Comparison of ENCODE assay signal across 14 cellular contexts in the genomic region with DNA sequence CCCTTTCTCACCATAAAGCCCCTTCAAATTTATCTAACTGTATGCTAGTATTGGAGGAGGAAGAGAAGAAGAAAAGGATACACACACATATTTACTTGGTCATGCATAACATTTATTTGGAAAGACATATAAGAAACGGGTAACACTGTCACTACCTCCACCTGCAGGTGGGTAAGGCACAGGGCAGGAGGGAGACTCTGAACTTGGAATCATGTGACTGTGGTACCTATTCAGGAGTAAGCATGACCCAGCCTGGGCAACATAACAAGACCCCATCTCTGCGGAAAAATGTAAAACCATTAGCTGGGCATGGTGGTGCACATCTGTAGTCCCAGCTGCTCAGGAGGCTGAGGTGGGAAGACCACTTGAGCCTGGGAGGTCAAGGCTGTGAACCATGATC. TPM values are rescaled to one million over a fixed set of nuclear protein-coding genes. Genes with fewer than 3 reads are reported as not detected.
A peak's percentile ranks its signal among the peaks of the same experiment; 100 is the strongest.
DNase-seq lines count a peak whose midpoint lies in the region; ATAC-seq, FAIRE-seq and TF ChIP-seq lines count a peak whose summit lies in the region.
"Had no signal": no experiment of that assay in that cellular context is flagged by ENCODE, and none has a peak within 500 bp of the region (broad histone marks: within the 10 kb centered on the region; RNA-seq: fewer than 3 reads in every experiment).

No MANE protein-coding gene starts in this region.

- CTCF ChIA-PET in HepG2 (lab: Yijun Ruan, JAX; ENCODE audit: low intra/inter-chr PET ratio, low total read pairs), result no interaction called here

- TF ChIP-seq RAD21 in HepG2 (CRISPR knock-in tag; IDR thresholded peaks at IDR 0.05), result no peak

- no TSS peak for BruUV-seq in HepG2 (replicated peaks; lab: Mats Ljungman, UMichigan)

- H3K4me1 Mint-ChIP-seq in endothelial cell (ENCODE audit: unreplicated experiment) (no peaks in the 10 kb centered on the region), type B pancreatic cell (ENCODE audit: unreplicated experiment) (no peaks in the 10 kb centered on the region)
- H3K4me1 Mint-ChIP-seq: B cell had no signal

- in situ Hi-C loops in HepG2 (cut with HindIII; ENCODE audit: extremely low pct_ligation_motif_present, low pct_unique_long_range_greater_than_20kb), result no loop called here

- H3K9me2 ChIP-seq in OCI-LY1 (ENCODE audit: low read depth, low read length), result no peaks in the 10 kb centered on the region

- H3K79me2 ChIP-seq in HepG2 (ENCODE audit: insufficient read depth, low read length), result no peaks in the 10 kb centered on the region
- H3K79me2 ChIP-seq in OCI-LY1 (ENCODE audit: insufficient read depth, low read length), result no peaks in the 10 kb centered on the region

- H3K27ac ChIP-seq in HepG2 (ENCODE audit: extremely low read length, insufficient read depth, low read length), result no peak overlapping the region
- no peak overlapping the region for H3K27ac ChIP-seq in right lobe of liver
- no peak overlapping the region for H3K27ac ChIP-seq in OCI-LY1 (ENCODE audit: low read depth, low read length, poor library complexity, severe bottlenecking)

- peak; percentile 21 for FAIRE-seq in HepG2 (lab: Jason Lieb, UNC)
- FAIRE-seq: GM18507, H54 had no signal

- peak; percentile 70 for ATAC-seq in HepG2
- ATAC-seq in right lobe of liver, result no peak
- no peak for ATAC-seq in omental fat pad (ENCODE audit: low FRiP score)
- no peak for ATAC-seq in HG03280 (IDR thresholded peaks at IDR 0.05; ENCODE audit: unreplicated experiment)
- ATAC-seq: activated CD8-positive, alpha-beta T cell treated with anti-CD3 and anti-CD28 coated beads for 36 hours; sciatic nerve had no signal

- H3F3A ChIP-seq in OCI-LY1 (ENCODE audit: insufficient read depth, low read length), result no peaks in the 10 kb centered on the region

- no peak overlapping the region for H3K4me3 Mint-ChIP-seq in endothelial cell (ENCODE audit: unreplicated experiment)
- H3K4me3 Mint-ChIP-seq in type B pancreatic cell, result no peak overlapping the region
- H3K4me3 Mint-ChIP-seq: activated CD8-positive, alpha-beta T cell treated with anti-CD3 and anti-CD28 coated beads for 36 hours; B cell had no signal

- intact Hi-C loops in HepG2 (cut with micrococcal nuclease; ENCODE audit: unreplicated experiment) (no loop called here), right lobe of liver (cut with DNase I) (no loop called here)

- H3K9ac ChIP-seq in HepG2 (ENCODE audit: insufficient read depth, low read depth, low read length) (no peak overlapping the region), OCI-LY1 (ENCODE audit: low read length) (no peak overlapping the region)

- H3K27me3 ChIP-seq in HepG2 (ENCODE audit: control insufficient read depth in 1 of 2, insufficient read depth in 2 of 2, low read length in 2 of 2) (peaks cover 9 to 24% of the 10 kb centered on the region in 2 experiments; a peak in 4 of 5 replicates), right lobe of liver (no peaks in the 10 kb centered on the region), OCI-LY1 (ENCODE audit: insufficient read depth, low read length) (peaks cover 11% of the 10 kb centered on the region; the same call in 1 of the 2 replicates)

- H3K36me3 Mint-ChIP-seq in endothelial cell (ENCODE audit: low read depth, unreplicated experiment) (no peaks in the 10 kb centered on the region), type B pancreatic cell (no peaks in the 10 kb centered on the region)

- H4K20me1 ChIP-seq in HepG2 (ENCODE audit: insufficient read depth, low read length) (peaks cover 3% of the 10 kb centered on the region; the same call in 1 of the 2 replicates), OCI-LY1 (ENCODE audit: insufficient read depth, low read length) (no peaks in the 10 kb centered on the region)

- H3K9me3 ChIP-seq in HepG2 (ENCODE audit: low read length) (no peaks in the 10 kb centered on the region), right lobe of liver (no peaks in the 10 kb centered on the region), OCI-LY1 (ENCODE audit: low read length) (no peaks in the 10 kb centered on the region)

- H3K4me1 ChIP-seq in HepG2 (ENCODE audit: insufficient read depth, low read length) (no peaks in the 10 kb centered on the region), right lobe of liver (no peaks in the 10 kb centered on the region), OCI-LY1 (ENCODE audit: insufficient read depth, low read length, severe bottlenecking) (no peaks in the 10 kb centered on the region)

- H2AFZ ChIP-seq in HepG2 (ENCODE audit: low read length) (no peak overlapping the region), OCI-LY1 (ENCODE audit: low read length) (no peak overlapping the region)

- H3K9me3 Mint-ChIP-seq in endothelial cell (ENCODE audit: unreplicated experiment) (no peaks in the 10 kb centered on the region), type B pancreatic cell (peaks cover 2% of the 10 kb centered on the region)
- H3K9me3 Mint-ChIP-seq: activated CD8-positive, alpha-beta T cell treated with anti-CD3 and anti-CD28 coated beads for 36 hours had no signal

- DNase-seq in HepG2 (ENCODE audit: low spot score), result peak; percentile 25
- DNase-seq in right lobe of liver, result no peak
- DNase-seq in endothelial cell (ENCODE audit: low spot score), result no peak
- DNase-seq in type B pancreatic cell (ENCODE audit: extremely low spot score, unreplicated experiment), result no peak
- DNase-seq in omental fat pad (ENCODE audit: low spot score), result no peak
- no peak for DNase-seq in activated CD4-positive, alpha-beta T cell treated with anti-CD3 and anti-CD28 coated beads for 4 hours
- DNase-seq: activated CD8-positive, alpha-beta T cell treated with anti-CD3 and anti-CD28 coated beads for 36 hours had no signal

- no peaks in the 10 kb centered on the region for H3K36me3 ChIP-seq in HepG2 (replicated peaks in 1 of 2; ENCODE audit: control insufficient read depth in 1 of 2, insufficient read depth in 2 of 2, low read length in 2 of 2)
- H3K36me3 ChIP-seq in right lobe of liver, result no peaks in the 10 kb centered on the region
- H3K36me3 ChIP-seq in OCI-LY1 (ENCODE audit: insufficient read depth, low read length), result no peaks in the 10 kb centered on the region

- POLR2A ChIA-PET in HepG2 (lab: Yijun Ruan, JAX), result no interaction called here

- peak; percentile 22 for TF ChIP-seq CTCF in HepG2 (CRISPR knock-in tag; IDR thresholded peaks at IDR 0.05)
- TF ChIP-seq CTCF in right lobe of liver (IDR thresholded peaks at IDR 0.05), result peak in 2 of 4 donors; percentile 12 to 18
- peak; percentile 48 for TF ChIP-seq CTCF in OCI-LY1 (IDR thresholded peaks at IDR 0.05; ENCODE audit: low read length)
- TF ChIP-seq CTCF in endothelial cell (IDR thresholded peaks at IDR 0.05; ENCODE audit: unreplicated experiment), result peak; percentile 19
- TF ChIP-seq CTCF in type B pancreatic cell (conservative IDR thresholded peaks at IDR 0.05), result peak; percentile 47
- TF ChIP-seq CTCF in omental fat pad (IDR thresholded peaks at IDR 0.05), result no peak

- H3K4me2 ChIP-seq in HepG2 (ENCODE audit: low read depth, low read length) (no peak overlapping the region), OCI-LY1 (ENCODE audit: low read length) (no peak overlapping the region)

- H3K27me3 Mint-ChIP-seq in endothelial cell (ENCODE audit: unreplicated experiment) (no peaks in the 10 kb centered on the region), type B pancreatic cell (peaks cover 19% of the 10 kb centered on the region)

- no peak for TF ChIP-seq EP300 in HepG2 (IDR thresholded peaks at IDR 0.05; ENCODE audit: low read depth in 2 of 2, low read length in 2 of 2)
- no peak for TF ChIP-seq EP300 in HepG2 (CRISPR knock-in tag; IDR thresholded peaks at IDR 0.05; ENCODE audit: borderline replicate concordance)

- H3K4me3 ChIP-seq in HepG2 (replicated peaks in 1 of 3; ENCODE audit: insufficient read depth in 1 of 3, low read depth in 2 of 3, low read length in 3 of 3) (no peak overlapping the region), right lobe of liver (no peak overlapping the region), OCI-LY1 (ENCODE audit: low read depth, low read length, poor library complexity, severe bottlenecking) (no peak overlapping the region)

- WGBS in HepG2 (ENCODE audit: low lambda C conversion rate), result 17% methylated on average over 2 of the region's 2 CpGs
- WGBS in right lobe of liver (ENCODE audit: insufficient coverage, low coverage, low lambda C conversion rate, missing lambda C conversion rate), result 43% methylated on average over 2 of the region's 2 CpGs

- H3K27ac Mint-ChIP-seq in endothelial cell (ENCODE audit: unreplicated experiment) (no peak overlapping the region), type B pancreatic cell (no peak overlapping the region)
- H3K27ac Mint-ChIP-seq: activated CD8-positive, alpha-beta T cell treated with anti-CD3 and anti-CD28 coated beads for 36 hours; B cell had no signal

- TF ChIP-seq POLR2A in HepG2 (IDR thresholded peaks at IDR 0.05; ENCODE audit: insufficient read depth in 1 of 2, low read depth in 2 of 2, low read length in 2 of 2) (no peak), right lobe of liver (IDR thresholded peaks at IDR 0.05) (no peak)

TF ChIP-seq in HepG2, 621 proteins besides CTCF, POLR2A, EP300 and RAD21 (continues in another document):
- peak; percentile 63; the same call in 1 of the 2 replicates for TF ChIP-seq ZNF121 (CRISPR knock-in tag; IDR thresholded peaks at IDR 0.05)

RNA-seq across cellular contexts. Expression of a gene that starts 1.4 kb away (rescaled TPM):
- total RNA-seq in HepG2 (2016; rRNA removed; fragmentation: Illumina TruSeq; extraction: Trizol), result not detected in 2 replicates
- not detected in 2 replicates for total RNA-seq in HepG2 (2016; cell fraction: cytosol; rRNA removed; fragmentation: Illumina TruSeq; extraction: Trizol; ENCODE audit: low read depth)
- total RNA-seq in HepG2 (2016; cell fraction: insoluble cytoplasmic fraction; rRNA removed; fragmentation: Illumina TruSeq; extraction: Trizol), result not detected in 2 replicates
- total RNA-seq in HepG2 (2016; cell fraction: membrane; rRNA removed; fragmentation: Illumina TruSeq; extraction: Trizol), result not detected in 2 replicates
- not detected in 2 replicates for total RNA-seq in HepG2 (2016; cell fraction: nucleus; rRNA removed; fragmentation: Illumina TruSeq; extraction: Trizol)
- not detected in 2 replicates for polyA plus RNA-seq in HepG2 (2011; rRNA removed)
- polyA plus RNA-seq in HepG2 (2011; cell fraction: cytosol; rRNA removed), result 0.03 TPM in 1 of 2 replicates, not detected in the other
- not detected in 2 replicates for polyA plus RNA-seq in HepG2 (2011; cell fraction: nucleus; rRNA removed)
- polyA plus RNA-seq in HepG2 (2012), result not detected in 2 replicates
- polyA plus RNA-seq in HepG2 (2016; cell fraction: cytosol; fragmentation: Illumina TruSeq; extraction: Trizol; ENCODE audit: low read depth), result not detected in 2 replicates
- polyA plus RNA-seq in HepG2 (2016; cell fraction: insoluble cytoplasmic fraction; fragmentation: Illumina TruSeq; extraction: Trizol; ENCODE audit: low read depth), result not detected in 2 replicates
- polyA plus RNA-seq in HepG2 (2016; cell fraction: membrane; fragmentation: Illumina TruSeq; extraction: Trizol; ENCODE audit: low read depth), result not detected in 2 replicates
- polyA plus RNA-seq in HepG2 (2016; cell fraction: nucleus; fragmentation: Illumina TruSeq; extraction: Trizol; ENCODE audit: insufficient read depth, low read depth), result not detected in 2 replicates
- not detected in 2 replicates for polyA minus RNA-seq in HepG2 (2011; rRNA and poly(A)+ RNA removed; ENCODE audit: low replicate concordance)
- polyA minus RNA-seq in HepG2 (2011; cell fraction: cytosol; rRNA and poly(A)+ RNA removed), result not detected in 2 replicates
- polyA minus RNA-seq in HepG2 (2011; cell fraction: nucleus; rRNA and poly(A)+ RNA removed), result not detected in 2 replicates
- total RNA-seq in right lobe of liver, result not detected
- not detected for total RNA-seq in endothelial cell (ENCODE audit: unreplicated experiment)
- total RNA-seq in type B pancreatic cell (ENCODE audit: low replicate concordance), result not detected in 2 replicates
- not detected for total RNA-seq in omental fat pad
- total RNA-seq: activated CD8-positive, alpha-beta T cell treated with anti-CD3 and anti-CD28 coated beads for 36 hours; B cell; sciatic nerve had no signal
- polyA plus RNA-seq: adipose tissue had no signal

Comparison
In these comparisons a context has a peak if more than half of its experiments do, and no peak if none do; other contexts are left out.
1. CTCF ChIP-seq: peak in HepG2 (single experiment), OCI-LY1 (single experiment), endothelial cell (single experiment) and type B pancreatic cell (single experiment); none in omental fat pad (0 of 3).